ENCODE assay signal across 1 cellular context in genomic region chr6:167241330-167242163, GRCh38.
A peak's percentile ranks its signal among the peaks of the same experiment; 100 is the strongest.
TF ChIP-seq lines count a peak whose summit lies in the region.
"Not testable (repeated sequence)": the region's sequence is repeated elsewhere in the genome, so short reads cannot be mapped to it uniquely, and the experiment has no call there.

No MANE protein-coding gene starts in this region.

TF ChIP-seq in HepG2, 621 proteins besides CTCF, POLR2A, EP300 and RAD21 (continued from another document and continues in another):
- TF ChIP-seq ZGPAT (CRISPR knock-in tag; IDR thresholded peaks at IDR 0.05) (peak; percentile 77), MIER3 (CRISPR knock-in tag; IDR thresholded peaks at IDR 0.05; ENCODE audit: borderline replicate concordance) (peak; percentile 69; the same call in 1 of the 2 replicates), RARA (CRISPR knock-in tag; IDR thresholded peaks at IDR 0.05) (peak; percentile 76), RBFOX2 (IDR thresholded peaks at IDR 0.05; ENCODE audit: low read depth, low read length) (peak; percentile 33; the same call in 1 of the 2 replicates), MYC (CRISPR knock-in tag; IDR thresholded peaks at IDR 0.05; ENCODE audit: borderline replicate concordance) (peak; percentile 34; the same call in 1 of the 2 replicates), ERF (CRISPR knock-in tag; IDR thresholded peaks at IDR 0.05) (peak; percentile 77), ZBTB38 (CRISPR knock-in tag; IDR thresholded peaks at IDR 0.05) (peak; percentile 75), TFAP4 (IDR thresholded peaks at IDR 0.05; ENCODE audit: borderline replicate concordance, low read depth) (peak; percentile 92), SOX6 (CRISPR knock-in tag; IDR thresholded peaks at IDR 0.05) (peak; percentile 87), ZNF589 (CRISPR knock-in tag; conservative IDR thresholded peaks at IDR 0.05) (0 out of 2 replicates have a peak, but pooled peaks have one; percentile 20), GATAD1 (CRISPR knock-in tag; IDR thresholded peaks at IDR 0.05) (peak; percentile 41; the same call in 1 of the 2 replicates), MAX (IDR thresholded peaks at IDR 0.05) (peak; percentile 56), ZNF639 (CRISPR knock-in tag; conservative IDR thresholded peaks at IDR 0.05) (0 out of 2 replicates have a peak, but pooled peaks have one; percentile 22), NR2F6 (IDR thresholded peaks at IDR 0.05) (peak; percentile 61), NR2F6 (CRISPR knock-in tag; IDR thresholded peaks at IDR 0.05) (peak; percentile 54), ARID5B (CRISPR knock-in tag; IDR thresholded peaks at IDR 0.05) (peak; percentile 79), MLX (CRISPR knock-in tag; IDR thresholded peaks at IDR 0.05) (peak; percentile 23; the same call in 1 of the 2 replicates), GATAD2A (CRISPR knock-in tag; IDR thresholded peaks at IDR 0.05) (peak; percentile 79), PHF8 (CRISPR knock-in tag; IDR thresholded peaks at IDR 0.05) (peak; percentile 46; the same call in 1 of the 2 replicates), KDM6A (CRISPR knock-in tag; IDR thresholded peaks at IDR 0.05; ENCODE audit: low read depth) (peak; percentile 20; the same call in 1 of the 2 replicates), HDAC2 (CRISPR knock-in tag; IDR thresholded peaks at IDR 0.05) (peak; percentile 20; the same call in 1 of the 2 replicates), RNF2 (conservative IDR thresholded peaks at IDR 0.05; ENCODE audit: low read depth) (0 out of 2 replicates have a peak, but pooled peaks have one; percentile 48), TAF1 (CRISPR knock-in tag; IDR thresholded peaks at IDR 0.05) (peak; percentile 66; the same call in 1 of the 2 replicates), SOX5 (CRISPR knock-in tag; IDR thresholded peaks at IDR 0.05; ENCODE audit: borderline replicate concordance) (peak; percentile 96), BCL6 (CRISPR knock-in tag; IDR thresholded peaks at IDR 0.05) (peak; percentile 92), HOMEZ (CRISPR knock-in tag; IDR thresholded peaks at IDR 0.05; ENCODE audit: low read depth) (peak; percentile 69), SALL1 (CRISPR knock-in tag; IDR thresholded peaks at IDR 0.05) (peak; percentile 27; the same call in 1 of the 2 replicates), RXRB (CRISPR knock-in tag; IDR thresholded peaks at IDR 0.05; ENCODE audit: borderline replicate concordance) (peak; percentile 65; the same call in 1 of the 2 replicates), THAP11 (CRISPR knock-in tag; IDR thresholded peaks at IDR 0.05) (peak; percentile 54; the same call in 1 of the 2 replicates), ZNF770 (CRISPR knock-in tag; IDR thresholded peaks at IDR 0.05) (peak; percentile 23; the same call in 1 of the 2 replicates), ZNF12 (CRISPR knock-in tag; IDR thresholded peaks at IDR 0.05) (peak; percentile 13; the same call in 1 of the 2 replicates), JARID2 (CRISPR knock-in tag; IDR thresholded peaks at IDR 0.05; ENCODE audit: insufficient replicate concordance) (peak; percentile 85), KAT8 (CRISPR knock-in tag; IDR thresholded peaks at IDR 0.05) (peak; percentile 47), ZNF143 (CRISPR knock-in tag; IDR thresholded peaks at IDR 0.05) (peak; percentile 73)
- not testable (repeated sequence) for TF ChIP-seq SOX6 (IDR thresholded peaks at IDR 0.05)
- TF ChIP-seq, protein P1, sequence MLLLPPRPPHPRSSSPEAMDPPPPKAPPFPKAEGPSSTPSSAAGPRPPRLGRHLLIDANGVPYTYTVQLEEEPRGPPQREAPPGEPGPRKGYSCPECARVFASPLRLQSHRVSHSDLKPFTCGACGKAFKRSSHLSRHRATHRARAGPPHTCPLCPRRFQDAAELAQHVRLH (CRISPR knock-in tag; IDR thresholded peaks at IDR 0.05; ENCODE audit: borderline replicate concordance, low read depth) = peak; percentile 46; the same call in 1 of the 2 replicates
- TF ChIP-seq, protein P2, sequence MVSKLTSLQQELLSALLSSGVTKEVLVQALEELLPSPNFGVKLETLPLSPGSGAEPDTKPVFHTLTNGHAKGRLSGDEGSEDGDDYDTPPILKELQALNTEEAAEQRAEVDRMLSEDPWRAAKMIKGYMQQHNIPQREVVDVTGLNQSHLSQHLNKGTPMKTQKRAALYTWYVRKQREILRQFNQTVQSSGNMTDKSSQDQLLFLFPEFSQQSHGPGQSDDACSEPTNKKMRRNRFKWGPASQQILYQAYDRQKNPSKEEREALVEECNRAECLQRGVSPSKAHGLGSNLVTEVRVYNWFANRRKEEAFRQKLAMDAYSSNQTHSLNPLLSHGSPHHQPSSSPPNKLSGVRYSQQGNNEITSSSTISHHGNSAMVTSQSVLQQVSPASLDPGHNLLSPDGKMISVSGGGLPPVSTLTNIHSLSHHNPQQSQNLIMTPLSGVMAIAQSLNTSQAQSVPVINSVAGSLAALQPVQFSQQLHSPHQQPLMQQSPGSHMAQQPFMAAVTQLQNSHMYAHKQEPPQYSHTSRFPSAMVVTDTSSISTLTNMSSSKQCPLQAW (CRISPR knock-in tag; IDR thresholded peaks at IDR 0.05) = 0 out of 2 replicates have a peak, but pooled peaks have one; percentile 33
- TF ChIP-seq, protein P3, sequence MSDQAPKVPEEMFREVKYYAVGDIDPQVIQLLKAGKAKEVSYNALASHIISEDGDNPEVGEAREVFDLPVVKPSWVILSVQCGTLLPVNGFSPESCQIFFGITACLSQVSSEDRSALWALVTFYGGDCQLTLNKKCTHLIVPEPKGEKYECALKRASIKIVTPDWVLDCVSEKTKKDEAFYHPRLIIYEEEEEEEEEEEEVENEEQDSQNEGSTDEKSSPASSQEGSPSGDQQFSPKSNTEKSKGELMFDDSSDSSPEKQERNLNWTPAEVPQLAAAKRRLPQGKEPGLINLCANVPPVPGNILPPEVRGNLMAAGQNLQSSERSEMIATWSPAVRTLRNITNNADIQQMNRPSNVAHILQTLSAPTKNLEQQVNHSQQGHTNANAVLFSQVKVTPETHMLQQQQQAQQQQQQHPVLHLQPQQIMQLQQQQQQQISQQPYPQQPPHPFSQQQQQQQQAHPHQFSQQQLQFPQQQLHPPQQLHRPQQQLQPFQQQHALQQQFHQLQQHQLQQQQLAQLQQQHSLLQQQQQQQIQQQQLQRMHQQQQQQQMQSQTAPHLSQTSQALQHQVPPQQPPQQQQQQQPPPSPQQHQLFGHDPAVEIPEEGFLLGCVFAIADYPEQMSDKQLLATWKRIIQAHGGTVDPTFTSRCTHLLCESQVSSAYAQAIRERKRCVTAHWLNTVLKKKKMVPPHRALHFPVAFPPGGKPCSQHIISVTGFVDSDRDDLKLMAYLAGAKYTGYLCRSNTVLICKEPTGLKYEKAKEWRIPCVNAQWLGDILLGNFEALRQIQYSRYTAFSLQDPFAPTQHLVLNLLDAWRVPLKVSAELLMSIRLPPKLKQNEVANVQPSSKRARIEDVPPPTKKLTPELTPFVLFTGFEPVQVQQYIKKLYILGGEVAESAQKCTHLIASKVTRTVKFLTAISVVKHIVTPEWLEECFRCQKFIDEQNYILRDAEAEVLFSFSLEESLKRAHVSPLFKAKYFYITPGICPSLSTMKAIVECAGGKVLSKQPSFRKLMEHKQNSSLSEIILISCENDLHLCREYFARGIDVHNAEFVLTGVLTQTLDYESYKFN (CRISPR knock-in tag; conservative IDR thresholded peaks at IDR 0.05) = peak; percentile 53
- TF ChIP-seq, protein P4, sequence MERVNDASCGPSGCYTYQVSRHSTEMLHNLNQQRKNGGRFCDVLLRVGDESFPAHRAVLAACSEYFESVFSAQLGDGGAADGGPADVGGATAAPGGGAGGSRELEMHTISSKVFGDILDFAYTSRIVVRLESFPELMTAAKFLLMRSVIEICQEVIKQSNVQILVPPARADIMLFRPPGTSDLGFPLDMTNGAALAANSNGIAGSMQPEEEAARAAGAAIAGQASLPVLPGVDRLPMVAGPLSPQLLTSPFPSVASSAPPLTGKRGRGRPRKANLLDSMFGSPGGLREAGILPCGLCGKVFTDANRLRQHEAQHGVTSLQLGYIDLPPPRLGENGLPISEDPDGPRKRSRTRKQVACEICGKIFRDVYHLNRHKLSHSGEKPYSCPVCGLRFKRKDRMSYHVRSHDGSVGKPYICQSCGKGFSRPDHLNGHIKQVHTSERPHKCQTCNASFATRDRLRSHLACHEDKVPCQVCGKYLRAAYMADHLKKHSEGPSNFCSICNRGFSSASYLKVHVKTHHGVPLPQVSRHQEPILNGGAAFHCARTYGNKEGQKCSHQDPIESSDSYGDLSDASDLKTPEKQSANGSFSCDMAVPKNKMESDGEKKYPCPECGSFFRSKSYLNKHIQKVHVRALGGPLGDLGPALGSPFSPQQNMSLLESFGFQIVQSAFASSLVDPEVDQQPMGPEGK (CRISPR knock-in tag; IDR thresholded peaks at IDR 0.05) = 0 out of 2 replicates have a peak, but pooled peaks have one; percentile 21
